In the genomic region with DNA sequence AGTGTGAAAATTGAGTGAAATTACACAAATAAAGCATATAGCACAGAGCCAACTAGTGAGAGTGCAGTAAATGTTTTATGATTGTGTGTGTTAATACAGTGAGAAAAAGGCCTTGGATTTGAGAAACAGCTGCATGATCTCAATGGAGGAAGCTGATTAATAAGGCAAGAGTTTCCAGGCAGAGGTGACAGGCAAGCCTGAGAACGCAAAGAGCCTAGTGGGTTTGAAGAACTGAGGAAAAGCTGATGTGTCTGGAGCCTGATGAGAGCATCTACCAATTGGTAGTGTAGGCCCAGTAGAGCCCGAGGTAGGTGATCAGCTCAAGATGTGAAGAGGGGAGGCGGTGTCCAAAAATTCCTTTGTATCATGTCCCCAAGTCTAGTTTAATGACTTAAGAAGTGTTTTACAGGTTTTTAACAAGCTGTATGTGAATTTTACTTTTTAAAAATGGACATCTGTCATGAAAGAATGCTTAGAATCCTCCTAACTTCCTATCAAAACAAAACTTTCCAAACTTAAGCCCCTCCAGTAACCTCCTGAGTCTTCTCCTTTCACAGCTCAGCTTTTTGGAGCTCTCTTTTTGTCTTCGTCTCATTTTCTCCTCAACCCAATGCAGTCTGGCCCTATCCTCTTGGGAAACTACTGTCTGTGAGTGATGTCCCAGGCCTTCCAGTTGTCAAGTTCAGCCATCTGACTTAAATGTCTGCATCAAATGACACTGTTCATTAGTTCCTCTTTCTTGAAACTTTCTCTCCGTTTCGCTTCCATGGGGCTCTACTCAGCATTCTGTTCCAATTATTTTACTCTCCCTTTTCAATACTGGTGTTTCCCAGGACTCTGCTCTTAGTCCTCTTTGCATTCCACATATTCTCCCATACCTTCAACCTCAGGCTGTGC, we compare ENCODE assay signal across 8 cellular contexts. TPM values are rescaled to one million over a fixed set of nuclear protein-coding genes. Genes with fewer than 3 reads are reported as not detected.
DNase-seq lines count a peak whose midpoint lies in the region; ATAC-seq, FAIRE-seq and TF ChIP-seq lines count a peak whose summit lies in the region.

No MANE protein-coding gene starts in this region.

- WGBS in stomach, 5 donors = 46 to 56% (median 50%) methylated on average over 6 of the region's 6 CpGs

- peaks cover 18% of the 10 kb centered on the region for H3K4me1 Mint-ChIP-seq in activated CD4-positive, alpha-beta memory T cell treated with anti-CD3 and anti-CD28 coated beads for 36 hours (ENCODE audit: low read depth)
- H3K4me1 Mint-ChIP-seq in activated CD4-positive, alpha-beta memory T cell treated with anti-CD3 and anti-CD28 coated beads, Interleukin-2, amount 10 ng/mL, durations not matched to agents 7 days and 5 days = peaks cover 18% of the 10 kb centered on the region

- peak; percentile 45 for DNase-seq in activated CD4-positive, alpha-beta memory T cell treated with anti-CD3 and anti-CD28 coated beads for 36 hours
- DNase-seq in activated CD4-positive, alpha-beta memory T cell treated with anti-CD3 and anti-CD28 coated beads, Interleukin-2, amount 10 ng/mL, durations not matched to agents 7 days and 5 days = no peak
- DNase-seq in OCI-M2 (lab: John Stamatoyannopoulos, UW; ENCODE audit: unreplicated experiment) (peak; percentile 9), germinal center (ENCODE audit: low spot score) (peak; percentile 46), stomach (no peak), D721Med (ENCODE audit: insufficient read length, low spot score) (no peak), COR-L47 (lab: John Stamatoyannopoulos, UW) (no peak)

- ATAC-seq in HG02571 (IDR thresholded peaks at IDR 0.05; ENCODE audit: unreplicated experiment) = no peak

- H3K9me3 ChIP-seq in stomach = no peaks in the 10 kb centered on the region

- intact Hi-C loops in activated CD4-positive, alpha-beta memory T cell treated with anti-CD3 and anti-CD28 coated beads for 36 hours (cut with micrococcal nuclease) = loop anchor here (2.0 to 5.0 kb wide), 2 partner anchors 695 to 799 kb away; partner anchors contain the start of gene CD164
- intact Hi-C loops in stomach (cut with DNase I; ENCODE audit: low total_unique reads) = no loop called here

- H3K4me3 Mint-ChIP-seq in activated CD4-positive, alpha-beta memory T cell treated with anti-CD3 and anti-CD28 coated beads for 36 hours = no peak overlapping the region
- no peak overlapping the region for H3K4me3 Mint-ChIP-seq in activated CD4-positive, alpha-beta memory T cell treated with anti-CD3 and anti-CD28 coated beads, Interleukin-2, amount 10 ng/mL, durations not matched to agents 7 days and 5 days

- no peak for FAIRE-seq in D721Med (lab: Jason Lieb, UNC)

- POLR2A ChIA-PET in activated CD4-positive, alpha-beta memory T cell treated with anti-CD3 and anti-CD28 coated beads for 36 hours (lab: Charles Lee) = interaction anchor here (1.4 kb wide), 1 partner anchor 18 kb away, joined by 4 read pairs; no protein-coding TSS in a partner anchor
- POLR2A ChIA-PET in activated CD4-positive, alpha-beta memory T cell treated with anti-CD3 and anti-CD28 coated beads, Interleukin-2, amount 10 ng/mL, durations not matched to agents 7 days and 5 days (lab: Charles Lee) = interaction anchor here (0.8 to 2.3 kb wide), 4 partner anchors 8 to 690 kb away, joined by 3 to 10 read pairs (median 3); no protein-coding TSS in a partner anchor

- H3K36me3 Mint-ChIP-seq in activated CD4-positive, alpha-beta memory T cell treated with anti-CD3 and anti-CD28 coated beads for 36 hours = no peaks in the 10 kb centered on the region
- H3K36me3 Mint-ChIP-seq in activated CD4-positive, alpha-beta memory T cell treated with anti-CD3 and anti-CD28 coated beads, Interleukin-2, amount 10 ng/mL, durations not matched to agents 7 days and 5 days (ENCODE audit: low read depth) = no peaks in the 10 kb centered on the region

- peaks cover 32 to 69% (median 46%) of the 10 kb centered on the region in 4 donors for H3K4me1 ChIP-seq in stomach

- peak overlapping the region in 3 of 5 donors; percentile 76 to 89 (median 81) for H3K27ac ChIP-seq in stomach

- no peak for TF ChIP-seq EP300 in stomach (IDR thresholded peaks at IDR 0.05)

- H3K4me3 ChIP-seq in stomach = peak overlapping the region; percentile 66 to 97 (median 84)

- no peaks in the 10 kb centered on the region for H3K36me3 ChIP-seq in stomach

- no peaks in the 10 kb centered on the region for H3K9me3 Mint-ChIP-seq in activated CD4-positive, alpha-beta memory T cell treated with anti-CD3 and anti-CD28 coated beads for 36 hours
- H3K9me3 Mint-ChIP-seq in activated CD4-positive, alpha-beta memory T cell treated with anti-CD3 and anti-CD28 coated beads, Interleukin-2, amount 10 ng/mL, durations not matched to agents 7 days and 5 days = no peaks in the 10 kb centered on the region

- TF ChIP-seq POLR2A in stomach (IDR thresholded peaks at IDR 0.05) = no peak

- TF ChIP-seq CTCF in stomach (IDR thresholded peaks at IDR 0.05) = no peak
- TF ChIP-seq CTCF in D721Med (IDR thresholded peaks at IDR 0.05; ENCODE audit: insufficient read depth, missing control alignments) = no peak

- H3K27me3 ChIP-seq in stomach = no peaks in the 10 kb centered on the region

- H3K27ac Mint-ChIP-seq in activated CD4-positive, alpha-beta memory T cell treated with anti-CD3 and anti-CD28 coated beads for 36 hours = no peak overlapping the region
- H3K27ac Mint-ChIP-seq in activated CD4-positive, alpha-beta memory T cell treated with anti-CD3 and anti-CD28 coated beads, Interleukin-2, amount 10 ng/mL, durations not matched to agents 7 days and 5 days = no peak overlapping the region

- H3K27me3 Mint-ChIP-seq in activated CD4-positive, alpha-beta memory T cell treated with anti-CD3 and anti-CD28 coated beads for 36 hours = peaks cover 5% of the 10 kb centered on the region
- H3K27me3 Mint-ChIP-seq in activated CD4-positive, alpha-beta memory T cell treated with anti-CD3 and anti-CD28 coated beads, Interleukin-2, amount 10 ng/mL, durations not matched to agents 7 days and 5 days = peaks cover 7% of the 10 kb centered on the region

- CTCF ChIA-PET in activated CD4-positive, alpha-beta memory T cell treated with anti-CD3 and anti-CD28 coated beads for 36 hours (lab: Charles Lee) = interaction anchor here (2.0 kb wide), 1 partner anchor 208 kb away, joined by 9 read pairs; no protein-coding TSS in a partner anchor
- CTCF ChIA-PET in activated CD4-positive, alpha-beta memory T cell treated with anti-CD3 and anti-CD28 coated beads, Interleukin-2, amount 10 ng/mL, durations not matched to agents 7 days and 5 days (lab: Charles Lee) = interaction anchor here (0.6 to 1.0 kb wide), 2 partner anchors 142 to 725 kb away, joined by 3 to 5 read pairs; no protein-coding TSS in a partner anchor

RNA-seq across cellular contexts. Expression of gene CDC40, which starts 1.2 kb away (rescaled TPM):
- 10 to 100 TPM; 26.2 to 30.2 TPM for total RNA-seq in activated CD4-positive, alpha-beta memory T cell treated with anti-CD3 and anti-CD28 coated beads for 36 hours
- total RNA-seq in activated CD4-positive, alpha-beta memory T cell treated with anti-CD3 and anti-CD28 coated beads, Interleukin-2, amount 10 ng/mL, durations not matched to agents 7 days and 5 days = 10 to 100 TPM; 31.0 to 35.1 TPM
- total RNA-seq in stomach = 10 to 100 TPM in 3 of 5 donors, 1 to 10 TPM in 2; 5.2 to 27.7 (median 11.4) TPM
- 10 to 100 TPM in 1 of 3 donors, 1 to 10 TPM in 2; 6.3 to 18.8 (median 8.7) TPM for polyA plus RNA-seq in stomach

RNA-seq across cellular contexts. Expression of gene WASF1, which starts 1.9 kb away (rescaled TPM):
- 1 to 10 TPM; 1.9 to 2.6 TPM for total RNA-seq in activated CD4-positive, alpha-beta memory T cell treated with anti-CD3 and anti-CD28 coated beads for 36 hours
- total RNA-seq in activated CD4-positive, alpha-beta memory T cell treated with anti-CD3 and anti-CD28 coated beads, Interleukin-2, amount 10 ng/mL, durations not matched to agents 7 days and 5 days = under 1 TPM; 0.48 to 0.76 TPM
- total RNA-seq in stomach = 10 to 100 TPM in 1 of 5 donors, 1 to 10 TPM in 3, under 1 TPM in 1; 0.58 to 17.0 (median 8.8) TPM
- polyA plus RNA-seq in stomach = 1 to 10 TPM; 2.6 to 7.0 (median 5.0) TPM

Comparison
In these comparisons a context has a peak if more than half of its experiments do, and no peak if none do; other contexts are left out.
1. DNase-seq: peak in activated CD4-positive, alpha-beta memory T cell treated with anti-CD3 and anti-CD28 coated beads for 36 hours (single experiment), OCI-M2 (single experiment) and germinal center (single experiment); none in activated CD4-positive, alpha-beta memory T cell treated with anti-CD3 and anti-CD28 coated beads, Interleukin-2, amount 10 ng/mL, durations not matched to agents 7 days and 5 days (single experiment), stomach (single experiment), D721Med (single experiment) and COR-L47 (single experiment).